In the genomic region with DNA sequence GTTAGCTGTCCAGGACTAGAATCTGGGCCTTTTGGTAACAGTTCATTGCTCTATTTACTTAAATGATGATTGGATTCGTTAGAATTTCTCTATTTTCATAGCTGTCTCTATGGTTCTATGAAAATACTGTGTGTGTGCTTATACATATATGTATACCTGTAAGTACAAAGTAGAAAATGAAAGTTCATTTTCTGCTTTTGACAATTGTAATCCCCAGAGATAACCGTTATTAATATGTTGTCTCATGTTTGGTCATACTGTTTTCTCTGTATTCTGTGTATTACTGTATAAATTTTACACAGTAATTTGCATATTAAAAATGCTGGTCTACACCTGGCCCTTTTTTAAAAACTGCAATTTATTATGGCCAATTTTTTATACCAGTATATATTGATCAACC, we compare ENCODE assay signal across 16 cellular contexts.
DNase-seq lines count a peak whose midpoint lies in the region; ATAC-seq lines count a peak whose summit lies in the region.
"Had no signal": no experiment of that assay in that cellular context is flagged by ENCODE, and none has a peak within 500 bp of the region (broad histone marks: within the 10 kb centered on the region; RNA-seq: fewer than 3 reads in every experiment).

No MANE protein-coding gene starts in this region.

- DNase-seq in NCI-H82 (lab: John Stamatoyannopoulos, UW) (no peak), COLO829 (ENCODE audit: low spot score) (no peak), NCI-H1048 (lab: John Stamatoyannopoulos, UW) (no peak)
- DNase-seq: activated CD4-positive, alpha-beta T cell treated with anti-CD3 and anti-CD28 coated beads for 4 hours; activated naive CD4-positive, alpha-beta T cell treated with anti-CD3 and anti-CD28 coated beads, Interleukin-2, amount 10 ng/mL, durations not matched to agents 7 days and 5 days; colonic mucosa; foreskin keratinocyte; NCI-H2081; NCI-H69; pancreas; PC-3 had no signal

- ATAC-seq in GM18519 (IDR thresholded peaks at IDR 0.05; ENCODE audit: low FRiP score, unreplicated experiment) (peak; percentile 98), GM19467 (IDR thresholded peaks at IDR 0.05; ENCODE audit: unreplicated experiment) (peak; percentile 76), HG02885 (IDR thresholded peaks at IDR 0.05; ENCODE audit: poor library complexity, unreplicated experiment) (peak; percentile 90), HG03520 (IDR thresholded peaks at IDR 0.05; ENCODE audit: unreplicated experiment) (peak; percentile 71), GM19035 (IDR thresholded peaks at IDR 0.05; ENCODE audit: unreplicated experiment) (no peak)
- ATAC-seq: foreskin keratinocyte, pancreas, PC-3 had no signal
